8 cellular contexts compared by ENCODE assay signal in genomic region chr7:108000875-108001758, GRCh38. TPM values are rescaled to one million over a fixed set of nuclear protein-coding genes. Genes with fewer than 3 reads are reported as not detected.
DNase-seq lines count a peak whose midpoint lies in the region; ATAC-seq and TF ChIP-seq lines count a peak whose summit lies in the region.

No MANE protein-coding gene starts in this region.

- H3K9me3 ChIP-seq in neutrophil = no peaks in the 10 kb centered on the region

- H3K27ac ChIP-seq in VCaP = peak overlapping the region; percentile 95
- no peak overlapping the region for H3K27ac ChIP-seq in neutrophil

- peaks cover 23 to 26% of the 10 kb centered on the region in 2 experiments for H3K4me1 ChIP-seq in neutrophil (ENCODE audit: control insufficient read depth in 1 of 2, insufficient read depth in 1 of 2, low read depth in 1 of 2, low read length in 1 of 2)

- H3K36me3 ChIP-seq in neutrophil = no peaks in the 10 kb centered on the region

- DNase-seq in GM03348 (ENCODE audit: low spot score) = peak; percentile 36
- peak; percentile 33 for DNase-seq in fibroblast of the aortic adventitia (ENCODE audit: low read depth)
- DNase-seq in mucosa of gallbladder (ENCODE audit: low spot score) = no peak
- DNase-seq in HUDEP-2 (lab: John Stamatoyannopoulos, UW; ENCODE audit: unreplicated experiment in 76 of 76) = no peak

- peak overlapping the region; percentile 82 for H3K4me3 ChIP-seq in fibroblast of the aortic adventitia (ENCODE audit: low read depth, low read length)
- peak overlapping the region; percentile 48 to 57 for H3K4me3 ChIP-seq in neutrophil (ENCODE audit: low read depth in 1 of 2, low read length in 1 of 2)

- TF ChIP-seq CTCF in VCaP (conservative IDR thresholded peaks at IDR 0.05) = peak; percentile 29; the same call in 1 of the 2 replicates
- TF ChIP-seq CTCF in fibroblast of the aortic adventitia (IDR thresholded peaks at IDR 0.05; ENCODE audit: insufficient read depth, low read length) = no peak
- no peak for TF ChIP-seq CTCF in neutrophil (IDR thresholded peaks at IDR 0.05)

- ATAC-seq in HG03108 (IDR thresholded peaks at IDR 0.05; ENCODE audit: unreplicated experiment) (no peak), GM19455 (IDR thresholded peaks at IDR 0.05; ENCODE audit: unreplicated experiment) (no peak)

- peaks cover 100% of the 10 kb centered on the region for H3K27me3 ChIP-seq in neutrophil

RNA-seq across cellular contexts. Expression of gene LAMB1, which starts 1.8 kb away (rescaled TPM):
- total RNA-seq in fibroblast of the aortic adventitia (ENCODE audit: low replicate concordance) = 332 and 467 TPM in 2 replicates
- total RNA-seq in mucosa of gallbladder = 89.4 TPM

Comparison
In these comparisons a context has a peak if more than half of its experiments do, and no peak if none do; other contexts are left out.
1. DNase-seq: peak in GM03348 (single experiment) and fibroblast of the aortic adventitia (single experiment); none in mucosa of gallbladder (single experiment) and HUDEP-2 (0 of 76).